In genomic region chr3:33658971-33659848, GRCh38 we compare ENCODE assay signal across 1 cellular context.
A peak's percentile ranks its signal among the peaks of the same experiment; 100 is the strongest.
TF ChIP-seq lines count a peak whose summit lies in the region.

No MANE protein-coding gene starts in this region.

TF ChIP-seq in HEK293, 187 proteins besides CTCF, POLR2A, EP300 and RAD21 (continued from another document):
- TF ChIP-seq ZNF449 (tag by site-specific recombination; IDR thresholded peaks at IDR 0.05) (0 out of 2 replicates have a peak, but pooled peaks have one; percentile 21), ZNF202 (tag by site-specific recombination; IDR thresholded peaks at IDR 0.05; ENCODE audit: borderline replicate concordance) (no peak), ZNF488 (tag by site-specific recombination; IDR thresholded peaks at IDR 0.05) (no peak), SCRT1 (tag by site-specific recombination; IDR thresholded peaks at IDR 0.05; ENCODE audit: borderline replicate concordance) (peak; percentile 38; the same call in 1 of the 2 replicates), GLI4 (tag by site-specific recombination; IDR thresholded peaks at IDR 0.05) (no peak), ZNF596 (tag by site-specific recombination; IDR thresholded peaks at IDR 0.05) (no peak), ZEB2 (tag by site-specific recombination; IDR thresholded peaks at IDR 0.05) (peak; percentile 46; the same call in 1 of the 2 replicates), PRDM6 (tag by site-specific recombination; IDR thresholded peaks at IDR 0.05) (peak; percentile 84), ZNF394 (tag by site-specific recombination; IDR thresholded peaks at IDR 0.05; ENCODE audit: borderline replicate concordance) (peak; percentile 50; the same call in 1 of the 2 replicates), ZNF600 (tag by site-specific recombination; IDR thresholded peaks at IDR 0.05) (0 out of 2 replicates have a peak, but pooled peaks have one; percentile 9), TCF7L2 (IDR thresholded peaks at IDR 0.05; ENCODE audit: borderline replicate concordance, low read depth, low read length) (peak; percentile 77; the same call in 1 of the 2 replicates), ZNF239 (tag by site-specific recombination; IDR thresholded peaks at IDR 0.05) (no peak), TRIM28 (IDR thresholded peaks at IDR 0.05; ENCODE audit: borderline replicate concordance, low read length) (peak; percentile 92), ZXDB (tag by site-specific recombination; IDR thresholded peaks at IDR 0.05) (peak; percentile 71), OSR2 (tag by site-specific recombination; IDR thresholded peaks at IDR 0.05) (peak; percentile 90), ZNF510 (tag by site-specific recombination; IDR thresholded peaks at IDR 0.05; ENCODE audit: insufficient replicate concordance) (no peak), ZNF16 (tag by site-specific recombination; IDR thresholded peaks at IDR 0.05; ENCODE audit: low read depth) (no peak), ZNF302 (tag by site-specific recombination; IDR thresholded peaks at IDR 0.05; ENCODE audit: low read depth) (no peak), ZBTB17 (tag by site-specific recombination; IDR thresholded peaks at IDR 0.05) (peak; percentile 98), SCRT2 (tag by site-specific recombination; IDR thresholded peaks at IDR 0.05) (0 out of 2 replicates have a peak, but pooled peaks have one; percentile 11), TSHZ1 (tag by site-specific recombination; IDR thresholded peaks at IDR 0.05; ENCODE audit: borderline replicate concordance) (no peak), ZNF626 (tag by site-specific recombination; IDR thresholded peaks at IDR 0.05) (0 out of 2 replicates have a peak, but pooled peaks have one; percentile 14)
